Comparison of ENCODE assay signal across 25 cellular contexts in genomic region chr2:225494100-225494459, GRCh38.
DNase-seq lines count a peak whose midpoint lies in the region; ATAC-seq, FAIRE-seq and TF ChIP-seq lines count a peak whose summit lies in the region.
"Had no signal": no experiment of that assay in that cellular context is flagged by ENCODE, and none has a peak within 500 bp of the region (broad histone marks: within the 10 kb centered on the region; RNA-seq: fewer than 3 reads in every experiment).

No MANE protein-coding gene starts in this region.

- TF ChIP-seq CTCF in bronchial epithelial cell (IDR thresholded peaks at IDR 0.05; ENCODE audit: insufficient read depth, low read length, severe bottlenecking), result no peak
- no peak for TF ChIP-seq CTCF in lung (IDR thresholded peaks at IDR 0.05; ENCODE audit: control extremely low read depth, extremely low read depth)
- no peak for TF ChIP-seq CTCF in HFFc6 (IDR thresholded peaks at IDR 0.05)
- TF ChIP-seq CTCF in vagina (IDR thresholded peaks at IDR 0.05), result no peak

- H3K4me3 ChIP-seq in bronchial epithelial cell (ENCODE audit: low read depth, low read length), result no peak overlapping the region
- H3K4me3 ChIP-seq in lung, result no peak overlapping the region
- H3K4me3 ChIP-seq in vagina, result no peak overlapping the region
- H3K4me3 ChIP-seq: K562, SJCRH30 had no signal

- no peaks in the 10 kb centered on the region for H3K4me1 Mint-ChIP-seq in HFFc6 (ENCODE audit: low read depth)
- H3K4me1 Mint-ChIP-seq: endodermal cell had no signal

- no peaks in the 10 kb centered on the region for H3K9me3 ChIP-seq in lung (ENCODE audit: control insufficient read depth in 2 of 2, insufficient read depth in 1 of 2, low read length in 1 of 2)
- no peaks in the 10 kb centered on the region for H3K9me3 ChIP-seq in vagina
- H3K9me3 ChIP-seq: SJCRH30 had no signal

- peak; percentile 28 for FAIRE-seq in bronchial epithelial cell (lab: Jason Lieb, UNC)
- FAIRE-seq: G401.6, K562, kidney had no signal

- no peak overlapping the region for H3K27ac ChIP-seq in lung (ENCODE audit: low read depth in 1 of 2, low read length in 1 of 2)
- no peak overlapping the region for H3K27ac ChIP-seq in vagina
- H3K27ac ChIP-seq: SJCRH30 had no signal

- DNase-seq in EL (peak; percentile 28), bronchial epithelial cell (ENCODE audit: low read depth) (peak; percentile 73), lung (ENCODE audit: low spot score) (no peak), HFFc6 (no peak), vagina (ENCODE audit: extremely low spot score in 2 of 2) (no peak), posterior vena cava (ENCODE audit: low spot score) (no peak)
- DNase-seq: activated CD8-positive, alpha-beta T cell treated with anti-CD3 and anti-CD28 coated beads, Interleukin-2, amount 10 ng/mL, durations not matched to agents 7 days and 5 days; activated gamma-delta T cell; amygdala; endodermal cell; kidney; mammary epithelial cell; MM.1S; NCI-H1436 treated with DMSO at 0.1 percent for 48 hours; NCI-H524; NK-92 treated with Interleukin-12 subunit alpha and Interleukin-12 subunit beta, amount 100 ng/mL, for 24 hours; SJCRH30; T-helper 1 cell had no signal

- intact Hi-C loops in vagina (cut with DNase I) (no loop called here), posterior vena cava (cut with DNase I) (no loop called here)

- no peak for TF ChIP-seq POLR2A in vagina (IDR thresholded peaks at IDR 0.05)

- no peaks in the 10 kb centered on the region for H3K36me3 Mint-ChIP-seq in HFFc6 (ENCODE audit: low read depth)

- peak; percentile 51 for TF ChIP-seq EP300 in Ishikawa (IDR thresholded peaks at IDR 0.05; ENCODE audit: borderline replicate concordance)

- H3K4me3 Mint-ChIP-seq in HFFc6, result no peak overlapping the region
- H3K4me3 Mint-ChIP-seq: activated CD8-positive, alpha-beta T cell treated with anti-CD3 and anti-CD28 coated beads, Interleukin-2, amount 10 ng/mL, durations not matched to agents 7 days and 5 days; endodermal cell had no signal

- H3K27me3 Mint-ChIP-seq in HFFc6 (ENCODE audit: insufficient read depth), result peaks cover 5% of the 10 kb centered on the region; the same call in 1 of the 2 replicates

- H3K9me3 Mint-ChIP-seq in HFFc6, result no peaks in the 10 kb centered on the region
- H3K9me3 Mint-ChIP-seq: endodermal cell had no signal

- H3K27me3 ChIP-seq in bronchial epithelial cell (ENCODE audit: control insufficient read depth, insufficient read depth, low read length) (no peaks in the 10 kb centered on the region), lung (ENCODE audit: control insufficient read depth, insufficient read depth) (no peaks in the 10 kb centered on the region), vagina (no peaks in the 10 kb centered on the region)
- H3K27me3 ChIP-seq: SJCRH30 had no signal

- no peak overlapping the region for H3K27ac Mint-ChIP-seq in HFFc6
- H3K27ac Mint-ChIP-seq: activated CD8-positive, alpha-beta T cell treated with anti-CD3 and anti-CD28 coated beads, Interleukin-2, amount 10 ng/mL, durations not matched to agents 7 days and 5 days; endodermal cell; progenitor cell of endocrine pancreas had no signal

- peak; percentile 32 for ATAC-seq in lung (ENCODE audit: insufficient read depth, low FRiP score)
- ATAC-seq in GM18498 (IDR thresholded peaks at IDR 0.05; ENCODE audit: unreplicated experiment), result no peak
- ATAC-seq: activated CD8-positive, alpha-beta T cell treated with anti-CD3 and anti-CD28 coated beads, Interleukin-2, amount 10 ng/mL, durations not matched to agents 7 days and 5 days; HCT116; K562; Panc1 had no signal

- H3K4me1 ChIP-seq in lung (ENCODE audit: control insufficient read depth in 2 of 2, insufficient read depth in 2 of 2, low read length in 2 of 2) (no peaks in the 10 kb centered on the region), vagina (no peaks in the 10 kb centered on the region)
- H3K4me1 ChIP-seq: SJCRH30 had no signal

- TF ChIP-seq RAD21 in Ishikawa (IDR thresholded peaks at IDR 0.05; ENCODE audit: low read depth), result no peak

- H3K36me3 ChIP-seq in bronchial epithelial cell (ENCODE audit: control insufficient read depth, insufficient read depth, low read length), result no peaks in the 10 kb centered on the region
- no peaks in the 10 kb centered on the region for H3K36me3 ChIP-seq in lung (ENCODE audit: control insufficient read depth in 2 of 2, insufficient read depth in 2 of 2, low read length in 2 of 2)
- no peaks in the 10 kb centered on the region for H3K36me3 ChIP-seq in vagina
- H3K36me3 ChIP-seq: SJCRH30 had no signal

TF ChIP-seq in Ishikawa, 13 proteins besides CTCF, POLR2A, EP300 and RAD21:
- peak; percentile 51; the same call in 1 of the 2 replicates for TF ChIP-seq TCF12 (IDR thresholded peaks at IDR 0.05; ENCODE audit: low read depth)
- peak; percentile 65; the same call in 1 of the 2 replicates for TF ChIP-seq NFIC (IDR thresholded peaks at IDR 0.05)
- no peak for TF ChIP-seq YY1 (IDR thresholded peaks at IDR 0.05; ENCODE audit: low read depth)

Comparison
In these comparisons a context has a peak if more than half of its experiments do, and no peak if none do; other contexts are left out.
1. DNase-seq: peak in EL (single experiment) and bronchial epithelial cell (single experiment); none in lung (single experiment), HFFc6 (single experiment), vagina (0 of 2) and posterior vena cava (single experiment).